ENCODE assay signal across 15 cellular contexts in genomic region chr2:12733846-12734245, GRCh38. TPM values are rescaled to one million over a fixed set of nuclear protein-coding genes. Genes with fewer than 3 reads are reported as not detected.
A peak's percentile ranks its signal among the peaks of the same experiment; 100 is the strongest.
DNase-seq lines count a peak whose midpoint lies in the region; ATAC-seq and TF ChIP-seq lines count a peak whose summit lies in the region.
"Had no signal": no experiment of that assay in that cellular context is flagged by ENCODE, and none has a peak within 500 bp of the region (broad histone marks: within the 10 kb centered on the region; RNA-seq: fewer than 3 reads in every experiment).

No MANE protein-coding gene starts in this region.

- no peaks in the 10 kb centered on the region for H3K9me3 ChIP-seq in testis

- no peaks in the 10 kb centered on the region for H3K36me3 ChIP-seq in testis (ENCODE audit: low read depth, missing control alignments)

- intact Hi-C loops in lower leg skin (cut with DNase I; ENCODE audit: low total_unique reads), result no loop called here
- intact Hi-C loops in testis (cut with DNase I; ENCODE audit: low total_unique reads), result loop anchor here (10.0 kb wide), 1 partner anchor 71 kb away; no protein-coding TSS in a partner anchor

- H3K27ac ChIP-seq in testis, result peak overlapping the region; percentile 86 to 96
- H3K27ac ChIP-seq: 22Rv1 had no signal

- TF ChIP-seq CTCF in lower leg skin (IDR thresholded peaks at IDR 0.05) (no peak), testis (IDR thresholded peaks at IDR 0.05) (no peak)

- TF ChIP-seq POLR2A in lower leg skin (IDR thresholded peaks at IDR 0.05) (no peak), testis (IDR thresholded peaks at IDR 0.05) (no peak)

- DNase-seq in NCI-H2029 (lab: John Stamatoyannopoulos, UW) (peak; percentile 49), NCI-H2029 treated with DMSO at 0.1 percent for 48 hours (lab: John Stamatoyannopoulos, UW) (no peak), cerebellum (ENCODE audit: low spot score) (peak; percentile 93), lower leg skin (ENCODE audit: low spot score in 2 of 2) (peak; percentile 74 to 92), testis (no peak), SKM-1 treated with dmso at 0.1 percent for 144 hours (lab: John Stamatoyannopoulos, UW; ENCODE audit: unreplicated experiment) (no peak)
- no peak for DNase-seq in activated CD4-positive, alpha-beta T cell treated with anti-CD3 and anti-CD28 coated beads, Interleukin-2, amount 50 U/mL, for 4 hours
- DNase-seq: activated CD4-positive, alpha-beta T cell treated with anti-CD3 and anti-CD28 coated beads for 4 hours; Calu3; IMR-90; NCI-H146; retina; SW 1271 had no signal

- ATAC-seq in HG03175 (IDR thresholded peaks at IDR 0.05; ENCODE audit: unreplicated experiment), result no peak

- WGBS in lower leg skin, 2 donors, result 12 to 15% methylated on average over 7 of the region's 7 CpGs
- 34 to 48% methylated on average over 6 to 7 of the region's 7 CpGs for WGBS in testis, 2 donors

- no peaks in the 10 kb centered on the region for H3K27me3 ChIP-seq in testis

- H3K4me1 ChIP-seq in testis, result peaks cover 73% of the 10 kb centered on the region

- H3K4me3 ChIP-seq in lower leg skin (ENCODE audit: low read depth, poor library complexity, severe bottlenecking) (no peak overlapping the region), testis (no peak overlapping the region)

RNA-seq across cellular contexts. Expression of gene TRIB2, which starts 17.1 kb away (rescaled TPM):
- total RNA-seq in cerebellum, result 146 TPM
- 10 to 100 TPM; 26.1 to 52.5 (median 29.1) TPM for total RNA-seq in lower leg skin
- 100 to 1,000 TPM; 189 to 190 TPM for total RNA-seq in testis
- 54.9 TPM for polyA plus RNA-seq in testis (ENCODE audit: insufficient read depth, low read depth, low replicate concordance)

Comparison
In these comparisons a context has a peak if more than half of its experiments do, and no peak if none do; other contexts are left out.
1. DNase-seq: peak in NCI-H2029 (single experiment), cerebellum (single experiment) and lower leg skin (2 of 2); none in NCI-H2029 treated with DMSO at 0.1 percent for 48 hours (single experiment), testis (single experiment), activated CD4-positive, alpha-beta T cell treated with anti-CD3 and anti-CD28 coated beads, Interleukin-2, amount 50 U/mL, for 4 hours (0 of 2) and SKM-1 treated with dmso at 0.1 percent for 144 hours (single experiment).